In genomic region chr7:45573636-45574470, GRCh38 we compare ENCODE assay signal across 8 cellular contexts. TPM values are rescaled to one million over a fixed set of nuclear protein-coding genes. Genes with fewer than 3 reads are reported as not detected.
DNase-seq lines count a peak whose midpoint lies in the region; ATAC-seq, FAIRE-seq and TF ChIP-seq lines count a peak whose summit lies in the region.

Gene ADCY1 (plus strand): TSS chr7:45574368. CDS start chr7:45574544, 176 bp downstream.

- no peaks in the 10 kb centered on the region for H3K79me2 ChIP-seq in HepG2 (ENCODE audit: insufficient read depth, low read length)

- POLR2A ChIA-PET in HepG2 (lab: Yijun Ruan, JAX): no interaction called here

- no peaks in the 10 kb centered on the region for H3K36me3 ChIP-seq in HUES6 (ENCODE audit: control insufficient read depth, insufficient read depth, low read length)
- no peaks in the 10 kb centered on the region for H3K36me3 ChIP-seq in body of pancreas (replicated peaks in 1 of 2; ENCODE audit: insufficient read depth in 1 of 2, low read depth in 2 of 2)
- no peaks in the 10 kb centered on the region for H3K36me3 ChIP-seq in HepG2 (replicated peaks in 1 of 2; ENCODE audit: control insufficient read depth in 1 of 2, insufficient read depth in 2 of 2, low read length in 2 of 2)

- H3K9me3 ChIP-seq in HUES6 (ENCODE audit: control insufficient read depth, insufficient read depth, low read depth, low read length) (peaks cover 4% of the 10 kb centered on the region; the same call in 1 of the 2 replicates), body of pancreas (no peaks in the 10 kb centered on the region), HepG2 (ENCODE audit: low read length) (no peaks in the 10 kb centered on the region)

- no peak for TF ChIP-seq EP300 in HepG2 (IDR thresholded peaks at IDR 0.05; ENCODE audit: low read depth in 2 of 2, low read length in 2 of 2)
- TF ChIP-seq EP300 in HepG2 (CRISPR knock-in tag; IDR thresholded peaks at IDR 0.05; ENCODE audit: borderline replicate concordance): no peak

- no peak for TF ChIP-seq RAD21 in HepG2 (CRISPR knock-in tag; IDR thresholded peaks at IDR 0.05)

- H3K27ac ChIP-seq in HUES6 (ENCODE audit: low read depth, low read length) (no peak within 1 kb of the TSS), body of pancreas (no peak within 1 kb of the TSS), HepG2 (ENCODE audit: extremely low read length, insufficient read depth, low read length) (no peak within 1 kb of the TSS)

- peaks cover 68% of the 10 kb centered on the region for H3K27me3 ChIP-seq in HUES6 (ENCODE audit: control insufficient read depth, insufficient read depth, low read length)
- no peaks in the 10 kb centered on the region for H3K27me3 ChIP-seq in body of pancreas
- H3K27me3 ChIP-seq in HepG2 (ENCODE audit: control insufficient read depth in 1 of 2, insufficient read depth in 2 of 2, low read length in 2 of 2): peaks cover 10 to 67% of the 10 kb centered on the region in 2 experiments

- no peak within 1 kb of the TSS for H2AFZ ChIP-seq in HepG2 (ENCODE audit: low read length)

- H3K4me1 ChIP-seq in HUES6 (ENCODE audit: control insufficient read depth, insufficient read depth, low read length) (peaks cover 29% of the 10 kb centered on the region), body of pancreas (peaks cover 20% of the 10 kb centered on the region), HepG2 (ENCODE audit: insufficient read depth, low read length) (peaks cover 20% of the 10 kb centered on the region)

- intact Hi-C loops in body of pancreas (cut with DNase I): no loop called here
- intact Hi-C loops in HepG2 (cut with micrococcal nuclease; ENCODE audit: unreplicated experiment): no loop called here

- in situ Hi-C loops in HepG2 (cut with HindIII; ENCODE audit: extremely low pct_ligation_motif_present, low pct_unique_long_range_greater_than_20kb): no loop called here

- H3K9me3 Mint-ChIP-seq in type B pancreatic cell: no peaks in the 10 kb centered on the region

- no TSS peak for BruUV-seq in HepG2 (replicated peaks; lab: Mats Ljungman, UMichigan)

- peak within 1 kb of the TSS; percentile 16 for H3K27ac Mint-ChIP-seq in type B pancreatic cell

- TF ChIP-seq CTCF in body of pancreas (IDR thresholded peaks at IDR 0.05) (no peak), HepG2 (CRISPR knock-in tag; IDR thresholded peaks at IDR 0.05) (no peak), type B pancreatic cell (conservative IDR thresholded peaks at IDR 0.05) (no peak)

- H3K9ac ChIP-seq in HUES6 (ENCODE audit: low read length) (peak within 1 kb of the TSS; percentile 58), HepG2 (ENCODE audit: insufficient read depth, low read depth, low read length) (0 out of 2 replicates have a peak within 1 kb of the TSS, but pooled peaks have one; percentile 34)

- H4K20me1 ChIP-seq in HepG2 (ENCODE audit: insufficient read depth, low read length): no peaks in the 10 kb centered on the region

- DNase-seq in body of pancreas (peak in 1 of 4 donors; percentile 39), HepG2 (ENCODE audit: low spot score) (no peak), type B pancreatic cell (ENCODE audit: extremely low spot score, unreplicated experiment) (no peak), amniotic stem cell (lab: John Stamatoyannopoulos, UW) (no peak), cerebellar nuclear complex (lab: John Stamatoyannopoulos, UW) (no peak)

- FAIRE-seq in HepG2 (lab: Jason Lieb, UNC): no peak

- H3K27me3 Mint-ChIP-seq in type B pancreatic cell: peaks cover 80% of the 10 kb centered on the region

- peak within 1 kb of the TSS; percentile 86 for H3K4me3 Mint-ChIP-seq in type B pancreatic cell

- no peaks in the 10 kb centered on the region for H3K4me1 Mint-ChIP-seq in type B pancreatic cell (ENCODE audit: unreplicated experiment)

- peak within 1 kb of the TSS; percentile 92 for H3K4me2 ChIP-seq in HepG2 (ENCODE audit: low read depth, low read length)

- H3K36me3 Mint-ChIP-seq in type B pancreatic cell: no peaks in the 10 kb centered on the region

- peak; percentile 12 for ATAC-seq in body of pancreas
- no peak for ATAC-seq in HepG2
- ATAC-seq in GM19023 (IDR thresholded peaks at IDR 0.05; ENCODE audit: unreplicated experiment): no peak

- CTCF ChIA-PET in HepG2 (lab: Yijun Ruan, JAX; ENCODE audit: low intra/inter-chr PET ratio, low total read pairs): no interaction called here

- 19 to 44% methylated on average over 8 to 58 of the region's 89 CpGs for WGBS in body of pancreas, 2 donors
- WGBS in HepG2 (ENCODE audit: low lambda C conversion rate): 23% methylated on average over 18 of the region's 89 CpGs

- H3K4me3 ChIP-seq in GM08714 (ENCODE audit: low read length): peak within 1 kb of the TSS; percentile 57
- peak within 1 kb of the TSS; percentile 84 for H3K4me3 ChIP-seq in HUES6 (ENCODE audit: low read depth, low read length)
- H3K4me3 ChIP-seq in body of pancreas: peak within 1 kb of the TSS; percentile 24 to 34
- peak within 1 kb of the TSS; percentile 42 to 79 (median 53); a peak in 5 of 6 replicates for H3K4me3 ChIP-seq in HepG2 (replicated peaks in 1 of 3; ENCODE audit: insufficient read depth in 1 of 3, low read depth in 2 of 3, low read length in 3 of 3)

- TF ChIP-seq POLR2A in body of pancreas (IDR thresholded peaks at IDR 0.05): no peak
- no peak for TF ChIP-seq POLR2A in HepG2 (IDR thresholded peaks at IDR 0.05; ENCODE audit: insufficient read depth in 1 of 2, low read depth in 2 of 2, low read length in 2 of 2)

TF ChIP-seq in HepG2, 621 proteins besides CTCF, POLR2A, EP300 and RAD21:
- TF ChIP-seq KDM5B (CRISPR knock-in tag; IDR thresholded peaks at IDR 0.05; ENCODE audit: borderline replicate concordance) (0 out of 2 replicates have a peak, but pooled peaks have one; percentile 22), EZH2 (conservative IDR thresholded peaks at IDR 0.05; ENCODE audit: low read depth, low read length) (peak; percentile 93), ZNF777 (CRISPR knock-in tag; IDR thresholded peaks at IDR 0.05) (peak; percentile 66), RFX5 (IDR thresholded peaks at IDR 0.05; ENCODE audit: low read depth, low read length) (no peak), SIX4 (CRISPR knock-in tag; IDR thresholded peaks at IDR 0.05) (no peak)
- TF ChIP-seq, protein P1, sequence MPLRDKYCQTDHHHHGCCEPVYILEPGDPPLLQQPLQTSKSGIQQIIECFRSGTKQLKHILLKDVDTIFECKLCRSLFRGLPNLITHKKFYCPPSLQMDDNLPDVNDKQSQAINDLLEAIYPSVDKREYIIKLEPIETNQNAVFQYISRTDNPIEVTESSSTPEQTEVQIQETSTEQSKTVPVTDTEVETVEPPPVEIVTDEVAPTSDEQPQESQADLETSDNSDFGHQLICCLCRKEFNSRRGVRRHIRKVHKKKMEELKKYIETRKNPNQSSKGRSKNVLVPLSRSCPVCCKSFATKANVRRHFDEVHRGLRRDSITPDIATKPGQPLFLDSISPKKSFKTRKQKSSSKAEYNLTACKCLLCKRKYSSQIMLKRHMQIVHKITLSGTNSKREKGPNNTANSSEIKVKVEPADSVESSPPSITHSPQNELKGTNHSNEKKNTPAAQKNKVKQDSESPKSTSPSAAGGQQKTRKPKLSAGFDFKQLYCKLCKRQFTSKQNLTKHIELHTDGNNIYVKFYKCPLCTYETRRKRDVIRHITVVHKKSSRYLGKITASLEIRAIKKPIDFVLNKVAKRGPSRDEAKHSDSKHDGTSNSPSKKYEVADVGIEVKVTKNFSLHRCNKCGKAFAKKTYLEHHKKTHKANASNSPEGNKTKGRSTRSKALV (CRISPR knock-in tag; IDR thresholded peaks at IDR 0.05): 0 out of 2 replicates have a peak, but pooled peaks have one; percentile 47

RNA-seq across cellular contexts. Expression of gene ADCY1, which starts in this region (rescaled TPM):
- total RNA-seq in body of pancreas (1 to 10 TPM; 6.2 to 7.6 TPM), HepG2 (2016; rRNA removed; fragmentation: Illumina TruSeq; extraction: Trizol) (0.80 and 1.5 TPM in 2 replicates), type B pancreatic cell (ENCODE audit: low replicate concordance) (19.0 and 25.1 TPM in 2 replicates)
- 0.81 and 1.2 TPM in 2 replicates for total RNA-seq in HepG2 (2016; cell fraction: cytosol; rRNA removed; fragmentation: Illumina TruSeq; extraction: Trizol; ENCODE audit: low read depth)
- total RNA-seq in HepG2 (2016; cell fraction: insoluble cytoplasmic fraction; rRNA removed; fragmentation: Illumina TruSeq; extraction: Trizol): 0.76 and 0.89 TPM in 2 replicates
- total RNA-seq in HepG2 (2016; cell fraction: membrane; rRNA removed; fragmentation: Illumina TruSeq; extraction: Trizol): 1.7 and 1.9 TPM in 2 replicates
- 0.63 and 1.2 TPM in 2 replicates for total RNA-seq in HepG2 (2016; cell fraction: nucleus; rRNA removed; fragmentation: Illumina TruSeq; extraction: Trizol)
- 1.0 and 1.2 TPM in 2 replicates for polyA plus RNA-seq in HepG2 (2011; rRNA removed)
- polyA plus RNA-seq in HepG2 (2011; cell fraction: cytosol; rRNA removed): 1.2 and 1.4 TPM in 2 replicates
- 1.0 TPM in 2 replicates for polyA plus RNA-seq in HepG2 (2011; cell fraction: nucleus; rRNA removed)
- polyA plus RNA-seq in HepG2 (2012): 0.47 and 0.72 TPM in 2 replicates
- 1.3 TPM in 2 replicates for polyA plus RNA-seq in HepG2 (2016; cell fraction: cytosol; fragmentation: Illumina TruSeq; extraction: Trizol; ENCODE audit: low read depth)
- 0.51 and 0.62 TPM in 2 replicates for polyA plus RNA-seq in HepG2 (2016; cell fraction: insoluble cytoplasmic fraction; fragmentation: Illumina TruSeq; extraction: Trizol; ENCODE audit: low read depth)
- 1.5 and 1.6 TPM in 2 replicates for polyA plus RNA-seq in HepG2 (2016; cell fraction: membrane; fragmentation: Illumina TruSeq; extraction: Trizol; ENCODE audit: low read depth)
- polyA plus RNA-seq in HepG2 (2016; cell fraction: nucleus; fragmentation: Illumina TruSeq; extraction: Trizol; ENCODE audit: insufficient read depth, low read depth): 0.71 and 1.2 TPM in 2 replicates
- polyA minus RNA-seq in HepG2 (2011; rRNA and poly(A)+ RNA removed; ENCODE audit: low replicate concordance): 1.9 TPM in 1 of 2 replicates, not detected in the other
- polyA minus RNA-seq in HepG2 (2011; cell fraction: cytosol; rRNA and poly(A)+ RNA removed): 0.30 and 0.35 TPM in 2 replicates
- polyA minus RNA-seq in HepG2 (2011; cell fraction: nucleus; rRNA and poly(A)+ RNA removed): 0.64 and 1.6 TPM in 2 replicates

Comparison
In these comparisons a context has a peak if more than half of its experiments do, and no peak if none do; other contexts are left out.
1. H3K4me3 ChIP-seq: peak in every context shown above with its lines; median percentile 84 in HUES6; 57 in GM08714; 53 in HepG2; 29 in body of pancreas.